In genomic region chr12:25364529-25365339, GRCh38 we compare ENCODE assay signal across 8 cellular contexts.
DNase-seq lines count a peak whose midpoint lies in the region; ATAC-seq and TF ChIP-seq lines count a peak whose summit lies in the region.

No MANE protein-coding gene starts in this region.

- no peaks in the 10 kb centered on the region for H3F3A ChIP-seq in DOHH2 (ENCODE audit: control insufficient read depth, insufficient read depth)

- no peak for TF ChIP-seq CTCF in DOHH2 (IDR thresholded peaks at IDR 0.05; ENCODE audit: low read depth, low read length, poor library complexity, severe bottlenecking)
- TF ChIP-seq CTCF in brain microvascular endothelial cell (IDR thresholded peaks at IDR 0.05; ENCODE audit: low read depth, low read length, missing control alignments) = no peak

- H3K4me1 ChIP-seq in DOHH2 (ENCODE audit: control insufficient read depth, low read length) = peaks cover 22% of the 10 kb centered on the region

- no peaks in the 10 kb centered on the region for H4K20me1 ChIP-seq in DOHH2 (ENCODE audit: control insufficient read depth, insufficient read depth, low read depth, low read length)

- peak overlapping the region; percentile 7; the same call in 1 of the 2 replicates for H3K4me3 ChIP-seq in DOHH2 (ENCODE audit: low read length)
- H3K4me3 ChIP-seq in brain microvascular endothelial cell (ENCODE audit: low read depth, low read length) = no peak overlapping the region

- 0 out of 2 replicates have a peak overlapping the region, but pooled peaks have one; percentile 4 for H3K27ac ChIP-seq in DOHH2 (ENCODE audit: low read depth, low read length)
- H3K27ac ChIP-seq in brain microvascular endothelial cell = no peak overlapping the region

- H3K4me3 Mint-ChIP-seq in activated naive CD8-positive, alpha-beta T cell treated with anti-CD3 and anti-CD28 coated beads, Interleukin-2, amount 10 ng/mL, durations not matched to agents 7 days and 5 days = peak overlapping the region; percentile 72

- no peaks in the 10 kb centered on the region for H3K9me2 ChIP-seq in DOHH2 (replicated peaks; ENCODE audit: control insufficient read depth, low read length)

- H3K36me3 ChIP-seq in DOHH2 (ENCODE audit: control insufficient read depth, low read length) = no peaks in the 10 kb centered on the region
- H3K36me3 ChIP-seq in brain microvascular endothelial cell (replicated peaks) = no peaks in the 10 kb centered on the region

- no peak for DNase-seq in activated naive CD8-positive, alpha-beta T cell treated with anti-CD3 and anti-CD28 coated beads, Interleukin-2, amount 10 ng/mL, durations not matched to agents 7 days and 5 days
- DNase-seq in GM03348 (ENCODE audit: low spot score) (no peak), brain microvascular endothelial cell (no peak), SIG-M5 treated with dmso at 0.1 percent for 504 hours (lab: John Stamatoyannopoulos, UW; ENCODE audit: unreplicated experiment) (no peak), D341Med (ENCODE audit: low spot score) (no peak)

- POLR2A ChIA-PET in activated naive CD8-positive, alpha-beta T cell treated with anti-CD3 and anti-CD28 coated beads, Interleukin-2, amount 10 ng/mL, durations not matched to agents 7 days and 5 days (lab: Charles Lee) = interaction anchor here (0.6 to 2.5 kb wide), 4 partner anchors 15 to 322 kb away, joined by 3 to 17 read pairs (median 4); partner anchors contain the start of gene KRAS

- ATAC-seq in GM21360 (IDR thresholded peaks at IDR 0.05; ENCODE audit: unreplicated experiment) (peak; percentile 87), HG03457 (IDR thresholded peaks at IDR 0.05; ENCODE audit: unreplicated experiment) (peak; percentile 63)
- peak; percentile 80 for ATAC-seq in activated naive CD8-positive, alpha-beta T cell treated with anti-CD3 and anti-CD28 coated beads, Interleukin-2, amount 10 ng/mL, durations not matched to agents 7 days and 5 days (ENCODE audit: low read depth)

- in situ Hi-C loops in brain microvascular endothelial cell (cut with HindIII; ENCODE audit: low pct_ligation_motif_present, low sequenced_read_pairs) = no loop called here

- H3K27me3 ChIP-seq in DOHH2 (ENCODE audit: control insufficient read depth, low read length) (no peaks in the 10 kb centered on the region), brain microvascular endothelial cell (replicated peaks) (no peaks in the 10 kb centered on the region)

- no peaks in the 10 kb centered on the region for H3K9me3 Mint-ChIP-seq in activated naive CD8-positive, alpha-beta T cell treated with anti-CD3 and anti-CD28 coated beads, Interleukin-2, amount 10 ng/mL, durations not matched to agents 7 days and 5 days

- peak overlapping the region; percentile 86 for H3K27ac Mint-ChIP-seq in activated naive CD8-positive, alpha-beta T cell treated with anti-CD3 and anti-CD28 coated beads, Interleukin-2, amount 10 ng/mL, durations not matched to agents 7 days and 5 days

- peaks cover 15% of the 10 kb centered on the region for H3K4me1 Mint-ChIP-seq in activated naive CD8-positive, alpha-beta T cell treated with anti-CD3 and anti-CD28 coated beads, Interleukin-2, amount 10 ng/mL, durations not matched to agents 7 days and 5 days

- H3K4me2 ChIP-seq in DOHH2 (ENCODE audit: low read length) = peak overlapping the region; percentile 43

- H3K27me3 Mint-ChIP-seq in activated naive CD8-positive, alpha-beta T cell treated with anti-CD3 and anti-CD28 coated beads, Interleukin-2, amount 10 ng/mL, durations not matched to agents 7 days and 5 days = no peaks in the 10 kb centered on the region

- H3K36me3 Mint-ChIP-seq in activated naive CD8-positive, alpha-beta T cell treated with anti-CD3 and anti-CD28 coated beads, Interleukin-2, amount 10 ng/mL, durations not matched to agents 7 days and 5 days = no peaks in the 10 kb centered on the region

- no peaks in the 10 kb centered on the region for H3K9me3 ChIP-seq in DOHH2 (ENCODE audit: control insufficient read depth, insufficient read depth, low read length)

- no peaks in the 10 kb centered on the region for H3K79me2 ChIP-seq in DOHH2 (ENCODE audit: control insufficient read depth, low read length)
